ENCODE assay signal across 2 cellular contexts in genomic region chr5:171680485-171680884, GRCh38.
TF ChIP-seq lines count a peak whose summit lies in the region.

No MANE protein-coding gene starts in this region.

TF ChIP-seq in GM23338, 12 proteins besides CTCF, POLR2A, EP300 and RAD21 (continued from another document):
- TF ChIP-seq REST (IDR thresholded peaks at IDR 0.05; ENCODE audit: unreplicated experiment) = no peak
- TF ChIP-seq, protein P1, sequence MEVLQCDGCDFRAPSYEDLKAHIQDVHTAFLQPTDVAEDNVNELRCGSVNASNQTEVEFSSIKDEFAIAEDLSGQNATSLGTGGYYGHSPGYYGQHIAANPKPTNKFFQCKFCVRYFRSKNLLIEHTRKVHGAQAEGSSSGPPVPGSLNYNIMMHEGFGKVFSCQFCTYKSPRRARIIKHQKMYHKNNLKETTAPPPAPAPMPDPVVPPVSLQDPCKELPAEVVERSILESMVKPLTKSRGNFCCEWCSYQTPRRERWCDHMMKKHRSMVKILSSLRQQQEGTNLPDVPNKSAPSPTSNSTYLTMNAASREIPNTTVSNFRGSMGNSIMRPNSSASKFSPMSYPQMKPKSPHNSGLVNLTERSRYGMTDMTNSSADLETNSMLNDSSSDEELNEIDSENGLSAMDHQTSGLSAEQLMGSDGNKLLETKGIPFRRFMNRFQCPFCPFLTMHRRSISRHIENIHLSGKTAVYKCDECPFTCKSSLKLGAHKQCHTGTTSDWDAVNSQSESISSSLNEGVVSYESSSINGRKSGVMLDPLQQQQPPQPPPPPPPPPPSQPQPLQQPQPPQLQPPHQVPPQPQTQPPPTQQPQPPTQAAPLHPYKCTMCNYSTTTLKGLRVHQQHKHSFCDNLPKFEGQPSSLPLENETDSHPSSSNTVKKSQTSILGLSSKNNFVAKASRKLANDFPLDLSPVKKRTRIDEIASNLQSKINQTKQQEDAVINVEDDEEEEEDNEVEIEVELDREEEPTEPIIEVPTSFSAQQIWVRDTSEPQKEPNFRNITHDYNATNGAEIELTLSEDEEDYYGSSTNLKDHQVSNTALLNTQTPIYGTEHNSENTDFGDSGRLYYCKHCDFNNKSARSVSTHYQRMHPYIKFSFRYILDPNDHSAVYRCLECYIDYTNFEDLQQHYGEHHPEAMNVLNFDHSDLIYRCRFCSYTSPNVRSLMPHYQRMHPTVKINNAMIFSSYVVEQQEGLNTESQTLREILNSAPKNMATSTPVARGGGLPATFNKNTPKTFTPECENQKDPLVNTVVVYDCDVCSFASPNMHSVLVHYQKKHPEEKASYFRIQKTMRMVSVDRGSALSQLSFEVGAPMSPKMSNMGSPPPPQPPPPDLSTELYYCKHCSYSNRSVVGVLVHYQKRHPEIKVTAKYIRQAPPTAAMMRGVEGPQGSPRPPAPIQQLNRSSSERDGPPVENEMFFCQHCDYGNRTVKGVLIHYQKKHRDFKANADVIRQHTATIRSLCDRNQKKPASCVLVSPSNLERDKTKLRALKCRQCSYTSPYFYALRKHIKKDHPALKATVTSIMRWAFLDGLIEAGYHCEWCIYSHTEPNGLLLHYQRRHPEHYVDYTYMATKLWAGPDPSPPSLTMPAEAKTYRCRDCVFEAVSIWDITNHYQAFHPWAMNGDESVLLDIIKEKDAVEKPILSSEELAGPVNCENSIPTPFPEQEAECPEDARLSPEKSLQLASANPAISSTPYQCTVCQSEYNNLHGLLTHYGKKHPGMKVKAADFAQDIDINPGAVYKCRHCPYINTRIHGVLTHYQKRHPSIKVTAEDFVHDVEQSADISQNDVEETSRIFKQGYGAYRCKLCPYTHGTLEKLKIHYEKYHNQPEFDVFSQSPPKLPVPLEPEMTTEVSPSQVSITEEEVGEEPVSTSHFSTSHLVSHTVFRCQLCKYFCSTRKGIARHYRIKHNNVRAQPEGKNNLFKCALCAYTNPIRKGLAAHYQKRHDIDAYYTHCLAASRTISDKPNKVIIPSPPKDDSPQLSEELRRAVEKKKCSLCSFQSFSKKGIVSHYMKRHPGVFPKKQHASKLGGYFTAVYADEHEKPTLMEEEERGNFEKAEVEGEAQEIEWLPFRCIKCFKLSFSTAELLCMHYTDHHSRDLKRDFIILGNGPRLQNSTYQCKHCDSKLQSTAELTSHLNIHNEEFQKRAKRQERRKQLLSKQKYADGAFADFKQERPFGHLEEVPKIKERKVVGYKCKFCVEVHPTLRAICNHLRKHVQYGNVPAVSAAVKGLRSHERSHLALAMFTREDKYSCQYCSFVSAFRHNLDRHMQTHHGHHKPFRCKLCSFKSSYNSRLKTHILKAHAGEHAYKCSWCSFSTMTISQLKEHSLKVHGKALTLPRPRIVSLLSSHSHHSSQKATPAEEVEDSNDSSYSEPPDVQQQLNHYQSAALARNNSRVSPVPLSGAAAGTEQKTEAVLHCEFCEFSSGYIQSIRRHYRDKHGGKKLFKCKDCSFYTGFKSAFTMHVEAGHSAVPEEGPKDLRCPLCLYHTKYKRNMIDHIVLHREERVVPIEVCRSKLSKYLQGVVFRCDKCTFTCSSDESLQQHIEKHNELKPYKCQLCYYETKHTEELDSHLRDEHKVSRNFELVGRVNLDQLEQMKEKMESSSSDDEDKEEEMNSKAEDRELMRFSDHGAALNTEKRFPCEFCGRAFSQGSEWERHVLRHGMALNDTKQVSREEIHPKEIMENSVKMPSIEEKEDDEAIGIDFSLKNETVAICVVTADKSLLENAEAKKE (CRISPR knock-in tag; IDR thresholded peaks at IDR 0.05) = no peak
- TF ChIP-seq EZH2 (IDR thresholded peaks at IDR 0.05; ENCODE audit: low read depth, unreplicated experiment) = no peak
- no peak for TF ChIP-seq ZNF114 (CRISPR knock-in tag; IDR thresholded peaks at IDR 0.05)
- no peak for TF ChIP-seq ZNF331 (CRISPR knock-in tag; IDR thresholded peaks at IDR 0.05; ENCODE audit: low read depth)
- TF ChIP-seq EZH2phosphoT487 (IDR thresholded peaks at IDR 0.05; ENCODE audit: unreplicated experiment) = no peak
- TF ChIP-seq POLR2AphosphoS5 (IDR thresholded peaks at IDR 0.05; ENCODE audit: low read depth) = no peak
- TF ChIP-seq CREB1 (CRISPR knock-in tag; IDR thresholded peaks at IDR 0.05; ENCODE audit: low read depth) = no peak
- no peak for TF ChIP-seq STAT1 (IDR thresholded peaks at IDR 0.05; ENCODE audit: unreplicated experiment)
- no peak for TF ChIP-seq NANOG (IDR thresholded peaks at IDR 0.05; ENCODE audit: borderline replicate concordance)
- TF ChIP-seq, protein P2, sequence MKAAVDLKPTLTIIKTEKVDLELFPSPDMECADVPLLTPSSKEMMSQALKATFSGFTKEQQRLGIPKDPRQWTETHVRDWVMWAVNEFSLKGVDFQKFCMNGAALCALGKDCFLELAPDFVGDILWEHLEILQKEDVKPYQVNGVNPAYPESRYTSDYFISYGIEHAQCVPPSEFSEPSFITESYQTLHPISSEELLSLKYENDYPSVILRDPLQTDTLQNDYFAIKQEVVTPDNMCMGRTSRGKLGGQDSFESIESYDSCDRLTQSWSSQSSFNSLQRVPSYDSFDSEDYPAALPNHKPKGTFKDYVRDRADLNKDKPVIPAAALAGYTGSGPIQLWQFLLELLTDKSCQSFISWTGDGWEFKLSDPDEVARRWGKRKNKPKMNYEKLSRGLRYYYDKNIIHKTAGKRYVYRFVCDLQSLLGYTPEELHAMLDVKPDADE (IDR thresholded peaks at IDR 0.05) = no peak

TF ChIP-seq in HCT116, 20 proteins besides CTCF, POLR2A, EP300 and RAD21:
- TF ChIP-seq REST (IDR thresholded peaks at IDR 0.05; ENCODE audit: low read depth) (no peak), ZNF274 (IDR thresholded peaks at IDR 0.05; ENCODE audit: low read depth, low read length) (no peak), EZH2phosphoT487 (IDR thresholded peaks at IDR 0.05; ENCODE audit: borderline replicate concordance) (no peak), SRF (IDR thresholded peaks at IDR 0.05; ENCODE audit: low read depth) (no peak), CBX3 (IDR thresholded peaks at IDR 0.05; ENCODE audit: low read depth) (no peak), POLR2AphosphoS5 (IDR thresholded peaks at IDR 0.05; ENCODE audit: low read depth, low read length) (no peak), SIN3A (IDR thresholded peaks at IDR 0.05; ENCODE audit: low read depth) (no peak), TCF7L2 (IDR thresholded peaks at IDR 0.05; ENCODE audit: borderline replicate concordance, extremely low read depth, insufficient read depth, insufficient read length) (no peak), EGR1 (IDR thresholded peaks at IDR 0.05; ENCODE audit: low read depth) (no peak), FOSL1 (IDR thresholded peaks at IDR 0.05; ENCODE audit: low read depth) (no peak), CEBPB (IDR thresholded peaks at IDR 0.05; ENCODE audit: low read depth) (no peak), ELF1 (IDR thresholded peaks at IDR 0.05; ENCODE audit: borderline replicate concordance, low read depth) (no peak)
- TF ChIP-seq, protein P3, sequence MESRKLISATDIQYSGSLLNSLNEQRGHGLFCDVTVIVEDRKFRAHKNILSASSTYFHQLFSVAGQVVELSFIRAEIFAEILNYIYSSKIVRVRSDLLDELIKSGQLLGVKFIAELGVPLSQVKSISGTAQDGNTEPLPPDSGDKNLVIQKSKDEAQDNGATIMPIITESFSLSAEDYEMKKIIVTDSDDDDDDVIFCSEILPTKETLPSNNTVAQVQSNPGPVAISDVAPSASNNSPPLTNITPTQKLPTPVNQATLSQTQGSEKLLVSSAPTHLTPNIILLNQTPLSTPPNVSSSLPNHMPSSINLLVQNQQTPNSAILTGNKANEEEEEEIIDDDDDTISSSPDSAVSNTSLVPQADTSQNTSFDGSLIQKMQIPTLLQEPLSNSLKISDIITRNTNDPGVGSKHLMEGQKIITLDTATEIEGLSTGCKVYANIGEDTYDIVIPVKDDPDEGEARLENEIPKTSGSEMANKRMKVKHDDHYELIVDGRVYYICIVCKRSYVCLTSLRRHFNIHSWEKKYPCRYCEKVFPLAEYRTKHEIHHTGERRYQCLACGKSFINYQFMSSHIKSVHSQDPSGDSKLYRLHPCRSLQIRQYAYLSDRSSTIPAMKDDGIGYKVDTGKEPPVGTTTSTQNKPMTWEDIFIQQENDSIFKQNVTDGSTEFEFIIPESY (IDR thresholded peaks at IDR 0.05; ENCODE audit: extremely low read depth, insufficient replicate concordance, low read length) = no peak
- TF ChIP-seq, protein P4, sequence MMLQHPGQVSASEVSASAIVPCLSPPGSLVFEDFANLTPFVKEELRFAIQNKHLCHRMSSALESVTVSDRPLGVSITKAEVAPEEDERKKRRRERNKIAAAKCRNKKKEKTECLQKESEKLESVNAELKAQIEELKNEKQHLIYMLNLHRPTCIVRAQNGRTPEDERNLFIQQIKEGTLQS (IDR thresholded peaks at IDR 0.05) = no peak
